In the genomic region with DNA sequence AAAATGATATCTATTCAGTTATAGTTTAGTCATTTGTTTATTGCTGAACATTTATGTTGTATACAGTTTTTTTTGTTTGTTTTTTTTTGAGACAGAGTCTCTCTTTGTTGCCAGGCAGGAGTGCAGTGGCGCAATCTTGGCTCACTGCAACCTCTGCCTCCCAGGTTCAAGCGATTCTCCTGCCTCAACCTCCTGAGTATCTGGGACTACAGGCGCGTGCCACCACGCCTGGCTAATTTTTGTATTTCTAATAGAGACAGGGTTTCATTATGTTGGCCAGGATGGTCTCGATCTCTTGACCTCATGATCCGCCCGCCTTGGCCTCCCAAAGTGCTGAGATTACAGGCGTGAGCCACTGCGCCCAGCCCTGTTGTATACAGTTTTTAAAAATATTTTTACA, we compare ENCODE assay signal across 13 cellular contexts. TPM values are rescaled to one million over a fixed set of nuclear protein-coding genes. Genes with fewer than 3 reads are reported as not detected.
DNase-seq lines count a peak whose midpoint lies in the region; ATAC-seq, FAIRE-seq and TF ChIP-seq lines count a peak whose summit lies in the region.
"Not testable (repeated sequence)": the region's sequence is repeated elsewhere in the genome, so short reads cannot be mapped to it uniquely, and the experiment has no call there.
"Had no signal": no experiment of that assay in that cellular context is flagged by ENCODE, and none has a peak within 500 bp of the region (broad histone marks: within the 10 kb centered on the region; RNA-seq: fewer than 3 reads in every experiment).

No MANE protein-coding gene starts in this region.

- H3K4me3 Mint-ChIP-seq in CD4-positive, CD25-positive, alpha-beta regulatory T cell = peak overlapping the region; percentile 91 to 97 (median 95)
- H3K4me3 Mint-ChIP-seq in T-helper 17 cell = peak overlapping the region; percentile 94
- H3K4me3 Mint-ChIP-seq in activated CD8-positive, alpha-beta T cell treated with anti-CD3 and anti-CD28 coated beads for 36 hours = peak overlapping the region; percentile 82
- peak overlapping the region; percentile 86 for H3K4me3 Mint-ChIP-seq in activated T-helper 1 cell treated with anti-CD3 and anti-CD28 coated beads, Interleukin-12 subunit alpha, Interleukin-12 subunit beta, Interleukin-2, Interleukin-4 antibody, amounts not matched to agents 30 ng/mL and 10 ng/mL and 1 ng/mL, durations not matched to agents 14 hours and 24 hours and 36 hours
- peak overlapping the region; percentile 83 for H3K4me3 Mint-ChIP-seq in activated naive CD8-positive, alpha-beta T cell

- not testable (repeated sequence) for H3K9me3 Mint-ChIP-seq in CD4-positive, CD25-positive, alpha-beta regulatory T cell; activated CD8-positive, alpha-beta T cell treated with anti-CD3 and anti-CD28 coated beads for 36 hours; activated T-helper 1 cell treated with anti-CD3 and anti-CD28 coated beads, Interleukin-12 subunit alpha, Interleukin-12 subunit beta, Interleukin-2, Interleukin-4 antibody, amounts not matched to agents 30 ng/mL and 10 ng/mL and 1 ng/mL, durations not matched to agents 14 hours and 24 hours and 36 hours; activated naive CD8-positive, alpha-beta T cell (ENCODE audit: low read depth)

- not testable (repeated sequence) for TF ChIP-seq POLR2A in spleen (IDR thresholded peaks at IDR 0.05)

- intact Hi-C loops in activated CD8-positive, alpha-beta T cell treated with anti-CD3 and anti-CD28 coated beads for 36 hours (cut with micrococcal nuclease); activated T-helper 1 cell treated with anti-CD3 and anti-CD28 coated beads, Interleukin-12 subunit alpha, Interleukin-12 subunit beta, Interleukin-2, Interleukin-4 antibody, amounts not matched to agents 30 ng/mL and 10 ng/mL and 1 ng/mL, durations not matched to agents 14 hours and 24 hours and 36 hours (cut with micrococcal nuclease); spleen (cut with DNase I; ENCODE audit: low total_unique reads): not testable (repeated sequence)

- not testable (repeated sequence) for H3K9me3 ChIP-seq in CD4-positive, CD25-positive, alpha-beta regulatory T cell (ENCODE audit: control insufficient read depth in 2 of 2, low read length in 2 of 2); T-helper 17 cell (ENCODE audit: control insufficient read depth, low read length, poor library complexity, severe bottlenecking); spleen

- FAIRE-seq in islet of Langerhans (lab: Jason Lieb, UNC) = peak; percentile 45

- H3K4me1 ChIP-seq in CD4-positive, CD25-positive, alpha-beta regulatory T cell (ENCODE audit: control insufficient read depth, insufficient read depth, low read length, poor library complexity, severe bottlenecking) = peaks cover 36% of the 10 kb centered on the region
- not testable (repeated sequence) for H3K4me1 ChIP-seq in spleen

- peaks cover 29 to 68% (median 45%) of the 10 kb centered on the region in 4 donors for H3K4me1 Mint-ChIP-seq in CD4-positive, CD25-positive, alpha-beta regulatory T cell
- H3K4me1 Mint-ChIP-seq in T-helper 17 cell = peaks cover 36% of the 10 kb centered on the region
- H3K4me1 Mint-ChIP-seq in activated CD8-positive, alpha-beta T cell treated with anti-CD3 and anti-CD28 coated beads for 36 hours (ENCODE audit: low read depth) = peaks cover 51% of the 10 kb centered on the region
- peaks cover 78% of the 10 kb centered on the region for H3K4me1 Mint-ChIP-seq in activated T-helper 1 cell treated with anti-CD3 and anti-CD28 coated beads, Interleukin-12 subunit alpha, Interleukin-12 subunit beta, Interleukin-2, Interleukin-4 antibody, amounts not matched to agents 30 ng/mL and 10 ng/mL and 1 ng/mL, durations not matched to agents 14 hours and 24 hours and 36 hours (ENCODE audit: low read depth)
- H3K4me1 Mint-ChIP-seq in activated naive CD8-positive, alpha-beta T cell (ENCODE audit: low read depth) = peaks cover 73% of the 10 kb centered on the region

- not testable (repeated sequence) for DNase-seq in CD4-positive, CD25-positive, alpha-beta regulatory T cell; Jurkat, Clone E6-1 (ENCODE audit: low read depth, low spot score); T-helper 17 cell; activated T-helper 1 cell treated with anti-CD3 and anti-CD28 coated beads, Interleukin-12 subunit alpha, Interleukin-12 subunit beta, Interleukin-2, Interleukin-4 antibody, amounts not matched to agents 30 ng/mL and 10 ng/mL and 1 ng/mL, durations not matched to agents 14 hours and 24 hours and 36 hours (ENCODE audit: low spot score); spleen
- DNase-seq in activated CD8-positive, alpha-beta T cell treated with anti-CD3 and anti-CD28 coated beads for 36 hours = peak; percentile 37

- POLR2A ChIA-PET in activated CD8-positive, alpha-beta T cell treated with anti-CD3 and anti-CD28 coated beads for 36 hours (lab: Charles Lee) = interaction anchor here (0.9 to 1.6 kb wide), 5 partner anchors 10 to 234 kb away, joined by 3 to 6 read pairs (median 4); partner anchors contain the start of genes CIP2A and DZIP3

- TF ChIP-seq CTCF in activated CD8-positive, alpha-beta T cell treated with anti-CD3 and anti-CD28 coated beads for 36 hours (IDR thresholded peaks at IDR 0.05); spleen (IDR thresholded peaks at IDR 0.05 in 8 of 11, conservative IDR thresholded peaks at IDR 0.05 in 3 of 11): not testable (repeated sequence)

- peak overlapping the region; percentile 90 to 96 (median 94) for H3K27ac Mint-ChIP-seq in CD4-positive, CD25-positive, alpha-beta regulatory T cell
- H3K27ac Mint-ChIP-seq in T-helper 17 cell = peak overlapping the region; percentile 99
- H3K27ac Mint-ChIP-seq in activated CD8-positive, alpha-beta T cell treated with anti-CD3 and anti-CD28 coated beads for 36 hours = peak overlapping the region; percentile 91
- H3K27ac Mint-ChIP-seq in activated T-helper 1 cell treated with anti-CD3 and anti-CD28 coated beads, Interleukin-12 subunit alpha, Interleukin-12 subunit beta, Interleukin-2, Interleukin-4 antibody, amounts not matched to agents 30 ng/mL and 10 ng/mL and 1 ng/mL, durations not matched to agents 14 hours and 24 hours and 36 hours = peak overlapping the region; percentile 79
- H3K27ac Mint-ChIP-seq in activated naive CD8-positive, alpha-beta T cell = peak overlapping the region; percentile 88

- not testable (repeated sequence) for H3K27me3 ChIP-seq in CD4-positive, CD25-positive, alpha-beta regulatory T cell (ENCODE audit: control insufficient read depth, insufficient read depth, low read length); spleen (replicated peaks in 1 of 7)

- peaks cover 21% of the 10 kb centered on the region for H3K36me3 Mint-ChIP-seq in CD4-positive, CD25-positive, alpha-beta regulatory T cell
- not testable (repeated sequence) for H3K36me3 Mint-ChIP-seq in T-helper 17 cell (ENCODE audit: low read depth); activated CD8-positive, alpha-beta T cell treated with anti-CD3 and anti-CD28 coated beads for 36 hours (ENCODE audit: low read depth); activated naive CD8-positive, alpha-beta T cell
- peaks cover 21% of the 10 kb centered on the region for H3K36me3 Mint-ChIP-seq in activated T-helper 1 cell treated with anti-CD3 and anti-CD28 coated beads, Interleukin-12 subunit alpha, Interleukin-12 subunit beta, Interleukin-2, Interleukin-4 antibody, amounts not matched to agents 30 ng/mL and 10 ng/mL and 1 ng/mL, durations not matched to agents 14 hours and 24 hours and 36 hours (ENCODE audit: low read depth)

- H3K27ac ChIP-seq in CD4-positive, CD25-positive, alpha-beta regulatory T cell (ENCODE audit: insufficient read depth, low read length, poor library complexity, severe bottlenecking) = peak overlapping the region; percentile 72
- H3K27ac ChIP-seq in spleen = peak overlapping the region in 4 of 8 donors; percentile 42 to 81 (median 63)

- H3K27me3 Mint-ChIP-seq in CD4-positive, CD25-positive, alpha-beta regulatory T cell; T-helper 17 cell; activated CD8-positive, alpha-beta T cell treated with anti-CD3 and anti-CD28 coated beads for 36 hours; activated T-helper 1 cell treated with anti-CD3 and anti-CD28 coated beads, Interleukin-12 subunit alpha, Interleukin-12 subunit beta, Interleukin-2, Interleukin-4 antibody, amounts not matched to agents 30 ng/mL and 10 ng/mL and 1 ng/mL, durations not matched to agents 14 hours and 24 hours and 36 hours (ENCODE audit: insufficient read depth); activated naive CD8-positive, alpha-beta T cell: not testable (repeated sequence)

- not testable (repeated sequence) for H3K36me3 ChIP-seq in CD4-positive, CD25-positive, alpha-beta regulatory T cell (ENCODE audit: control insufficient read depth, insufficient read depth, low read length); spleen

- CTCF ChIA-PET in activated CD8-positive, alpha-beta T cell treated with anti-CD3 and anti-CD28 coated beads for 36 hours (lab: Charles Lee) = interaction anchor here (1.1 to 8.4 kb wide), 4 partner anchors 9 to 91 kb away, joined by 3 to 113 read pairs (median 6); no protein-coding TSS in a partner anchor

- H3K4me3 ChIP-seq in CD4-positive, CD25-positive, alpha-beta regulatory T cell (ENCODE audit: low read depth, low read length) = peak overlapping the region; percentile 91
- H3K4me3 ChIP-seq in Jurkat, Clone E6-1 (ENCODE audit: low read length) = peak overlapping the region; percentile 51; the same call in 1 of the 2 replicates
- H3K4me3 ChIP-seq in spleen = peak overlapping the region in 7 of 8 donors; percentile 3 to 57 (median 22)

- ATAC-seq in CD4-positive, CD25-positive, alpha-beta regulatory T cell (ENCODE audit: low read depth in 2 of 2); activated CD8-positive, alpha-beta T cell treated with anti-CD3 and anti-CD28 coated beads for 36 hours: not testable (repeated sequence)
- ATAC-seq in T-helper 17 cell = peak; percentile 18

- WGBS in spleen, 5 donors = 78 to 84% (median 82%) methylated on average over 10 of the region's 10 CpGs

RNA-seq across cellular contexts. Expression of gene TRAT1, which starts 1.2 kb away (rescaled TPM):
- 85.0 TPM for total RNA-seq in CD4-positive, CD25-positive, alpha-beta regulatory T cell
- polyA plus RNA-seq in CD4-positive, CD25-positive, alpha-beta regulatory T cell = 100 to 1,000 TPM; 120 to 167 (median 142) TPM
- 27.6 TPM for polyA plus RNA-seq in Jurkat, Clone E6-1 (2012; ENCODE audit: insufficient read depth, insufficient read length)
- total RNA-seq in T-helper 17 cell (100 to 1,000 TPM in 1 of 2 donors, 10 to 100 TPM in 1; 87.0 to 100 TPM), spleen (10 to 100 TPM in 5 of 7 donors, 1 to 10 TPM in 2; 7.5 to 20.5 (median 12.6) TPM)
- total RNA-seq in activated CD8-positive, alpha-beta T cell treated with anti-CD3 and anti-CD28 coated beads for 36 hours = 10 to 100 TPM; 13.8 to 15.5 TPM
- total RNA-seq in activated T-helper 1 cell treated with anti-CD3 and anti-CD28 coated beads, Interleukin-12 subunit alpha, Interleukin-12 subunit beta, Interleukin-2, Interleukin-4 antibody, amounts not matched to agents 30 ng/mL and 10 ng/mL and 1 ng/mL, durations not matched to agents 14 hours and 24 hours and 36 hours = 94.6 and 99.4 TPM in 2 replicates
- polyA plus RNA-seq in spleen = 1 to 10 TPM; 2.2 to 4.2 (median 2.7) TPM
- total RNA-seq: GM23338, K562, NCI-H460, Right ventricle myocardium superior, RPMI7951 had no signal
- polyA plus RNA-seq: GM23338, K562 had no signal

Comparison
In these comparisons a context has a peak if more than half of its experiments do, and no peak if none do; other contexts are left out.
1. H3K4me3 ChIP-seq: peak in every context shown above with its lines; median percentile 91 in CD4-positive, CD25-positive, alpha-beta regulatory T cell; 51 in Jurkat, Clone E6-1; 22 in spleen.